ENCODE assay signal across 18 cellular contexts in the genomic region with DNA sequence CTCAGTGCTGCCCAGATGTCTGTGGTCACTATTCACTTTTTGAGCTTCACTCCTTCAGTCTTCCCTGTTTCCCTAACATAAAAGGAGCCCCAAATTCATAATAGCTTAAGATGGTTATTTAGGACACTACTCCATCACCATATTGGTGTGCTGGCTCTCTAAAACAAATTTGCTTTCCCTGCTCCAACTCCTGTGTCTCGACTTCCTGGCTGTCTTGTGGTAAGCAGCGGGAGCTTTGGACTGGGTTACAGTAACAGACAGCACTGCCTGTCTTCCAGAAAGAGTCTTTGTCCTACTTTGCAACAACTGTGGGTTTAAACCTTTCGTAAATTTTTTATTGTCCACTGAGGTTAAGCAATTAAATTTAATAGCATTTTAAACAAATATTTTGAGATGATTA.
DNase-seq lines count a peak whose midpoint lies in the region; ATAC-seq and TF ChIP-seq lines count a peak whose summit lies in the region.
"Had no signal": no experiment of that assay in that cellular context is flagged by ENCODE, and none has a peak within 500 bp of the region (broad histone marks: within the 10 kb centered on the region; RNA-seq: fewer than 3 reads in every experiment).

No MANE protein-coding gene starts in this region.

- H4K91ac ChIP-seq in neuronal stem cell (ENCODE audit: low read depth, low read length, poor library complexity): no peak overlapping the region

- no peak overlapping the region for H3K18ac ChIP-seq in neuronal stem cell (ENCODE audit: low read length)

- peak overlapping the region; percentile 49 for H2AFZ ChIP-seq in GM23338
- peak overlapping the region; percentile 80 for H2AFZ ChIP-seq in neuronal stem cell (ENCODE audit: low read length)

- H3K4me2 ChIP-seq in GM23338 (no peak overlapping the region), neuronal stem cell (ENCODE audit: insufficient read depth, low read length, poor library complexity, severe bottlenecking) (no peak overlapping the region)
- H3K4me2 ChIP-seq: SK-N-SH had no signal

- H2BK12ac ChIP-seq in neuronal stem cell (ENCODE audit: low read length): no peak overlapping the region

- no peaks in the 10 kb centered on the region for H3F3A ChIP-seq in GM23338 (replicated peaks; ENCODE audit: low read depth)

- no peak for TF ChIP-seq CTCF in GM23338 (conservative IDR thresholded peaks at IDR 0.05; ENCODE audit: low read depth in 2 of 2)
- no peak for TF ChIP-seq CTCF in astrocyte of the cerebellum (IDR thresholded peaks at IDR 0.05; ENCODE audit: low read depth, low read length, missing control alignments)

- no peaks in the 10 kb centered on the region for H3K27me3 Mint-ChIP-seq in GM23338 (ENCODE audit: insufficient read depth, low read depth, poor library complexity)
- H3K27me3 Mint-ChIP-seq: IgD-negative memory B cell had no signal

- no peak overlapping the region for H2AK5ac ChIP-seq in neuronal stem cell (ENCODE audit: low read depth, low read length)

- no peak overlapping the region for H3K4ac ChIP-seq in neuronal stem cell (ENCODE audit: low read length)

- H3K14ac ChIP-seq in neuronal stem cell (ENCODE audit: low read length): no peak overlapping the region

- H3K27me3 ChIP-seq in GM23338 (ENCODE audit: insufficient read depth) (no peaks in the 10 kb centered on the region), neuronal stem cell (ENCODE audit: control insufficient read depth in 3 of 3, insufficient read depth in 3 of 3, low read depth in 1 of 3, low read length in 3 of 3) (no peaks in the 10 kb centered on the region)

- WGBS in neuronal stem cell (ENCODE audit: extremely low coverage in 2 of 2, insufficient read length in 2 of 2, insufficient replicate concordance in 1 of 2), 2 donors: no CpG with 5 or more reads among the region's 3 CpGs

- no peak for DNase-seq in GM23338 (ENCODE audit: low spot score)
- peak; percentile 62 for DNase-seq in NCI-H446 treated with DMSO at 0.1 percent for 48 hours (lab: John Stamatoyannopoulos, UW)
- DNase-seq in astrocyte of the cerebellum (ENCODE audit: low read depth): peak; percentile 6
- DNase-seq in neuronal stem cell (ENCODE audit: low spot score): no peak
- DNase-seq: Caco-2; DMS79 treated with DMSO at 0.1 percent for 48 hours; GDM1; NCI-H146; NCI-H2081 treated with DMSO at 0.1 percent for 48 hours; NCI-H526 treated with DMSO at 0.1 percent for 48 hours; NK-92 treated with Interleukin-12 subunit alpha and Interleukin-12 subunit beta, amount 100 ng/mL, for 24 hours; OCI-M1; SK-N-SH had no signal

- no peaks in the 10 kb centered on the region for H3K4me1 ChIP-seq in GM23338 (ENCODE audit: insufficient read depth)
- peaks cover 0 to 2% of the 10 kb centered on the region in 2 donors for H3K4me1 ChIP-seq in neuronal stem cell (ENCODE audit: control insufficient read depth in 2 of 2, insufficient read depth in 1 of 2, low read depth in 1 of 2, low read length in 2 of 2)
- H3K4me1 ChIP-seq: Caco-2, HAP-1 had no signal

- no peaks in the 10 kb centered on the region for H4K20me1 ChIP-seq in GM23338 (replicated peaks; ENCODE audit: insufficient read depth)

- no peaks in the 10 kb centered on the region for H3K79me2 ChIP-seq in GM23338 (replicated peaks; ENCODE audit: insufficient read depth)

- no peak overlapping the region for H4K8ac ChIP-seq in neuronal stem cell (ENCODE audit: low read depth, low read length)

- H3K27ac ChIP-seq in GM23338 (ENCODE audit: low read depth): no peak overlapping the region
- H3K27ac ChIP-seq in neuronal stem cell (replicated peaks; ENCODE audit: low read length): no peak overlapping the region

- no peak overlapping the region for H3K4me3 Mint-ChIP-seq in GM23338
- H3K4me3 Mint-ChIP-seq: IgD-negative memory B cell had no signal

- no peaks in the 10 kb centered on the region for H3K79me1 ChIP-seq in neuronal stem cell (ENCODE audit: low read depth, low read length)

- no peak overlapping the region for H2BK5ac ChIP-seq in neuronal stem cell (ENCODE audit: low read length)

- in situ Hi-C loops in astrocyte of the cerebellum (cut with HindIII; ENCODE audit: low sequenced_read_pairs): no loop called here

- H2BK15ac ChIP-seq in neuronal stem cell (ENCODE audit: low read length): no peak overlapping the region

- no peak overlapping the region for H3K27ac Mint-ChIP-seq in GM23338
- H3K27ac Mint-ChIP-seq: IgD-negative memory B cell had no signal

- H3K36me3 Mint-ChIP-seq in GM23338 (ENCODE audit: low read depth): peaks cover 2% of the 10 kb centered on the region; the same call in 1 of the 3 replicates
- H3K36me3 Mint-ChIP-seq: IgD-negative memory B cell had no signal

- peaks cover 3% of the 10 kb centered on the region; the same call in 1 of the 3 replicates for H3K4me1 Mint-ChIP-seq in GM23338

- H3K4me3 ChIP-seq in GM23338 (no peak overlapping the region), astrocyte of the cerebellum (ENCODE audit: low read depth, low read length) (no peak overlapping the region), neuronal stem cell (ENCODE audit: low read length in 2 of 2) (no peak overlapping the region)
- H3K4me3 ChIP-seq: HAP-1 had no signal

- H3K9me3 ChIP-seq in neuronal stem cell (replicated peaks in 1 of 2; ENCODE audit: control insufficient read depth in 2 of 2, insufficient read depth in 1 of 2, low read depth in 1 of 2, low read length in 2 of 2): peaks cover 0 to 9% of the 10 kb centered on the region in 2 donors
- H3K9me3 ChIP-seq: Caco-2, HAP-1, SK-N-SH had no signal

- no peak overlapping the region for H3K9ac ChIP-seq in neuronal stem cell (ENCODE audit: low read depth, low read length, poor library complexity)
- H3K9ac ChIP-seq: SK-N-SH had no signal

- H2BK120ac ChIP-seq in neuronal stem cell (ENCODE audit: low read depth, low read length): no peak overlapping the region

- no peaks in the 10 kb centered on the region for H3K36me3 ChIP-seq in GM23338 (ENCODE audit: insufficient read depth)
- no peaks in the 10 kb centered on the region for H3K36me3 ChIP-seq in neuronal stem cell (replicated peaks in 1 of 2; ENCODE audit: control insufficient read depth in 2 of 2, insufficient read depth in 2 of 2, low read length in 2 of 2)
- H3K36me3 ChIP-seq: HAP-1 had no signal

- ATAC-seq in GM23338 (no peak), HG02588 (IDR thresholded peaks at IDR 0.05; ENCODE audit: unreplicated experiment) (no peak), GM21526 (IDR thresholded peaks at IDR 0.05; ENCODE audit: low FRiP score, unreplicated experiment) (no peak), HG03039 (IDR thresholded peaks at IDR 0.05; ENCODE audit: unreplicated experiment) (no peak)

- 0 out of 2 replicates have a peak, but pooled peaks cover 6% of the 10 kb centered on the region for H3K9me2 ChIP-seq in GM23338 (ENCODE audit: insufficient read depth)
- H3K9me2 ChIP-seq: SK-N-SH had no signal

- no peak overlapping the region for H3K23ac ChIP-seq in neuronal stem cell (ENCODE audit: low read depth, low read length, poor library complexity)

- peaks cover 7% of the 10 kb centered on the region; the same call in 2 of the 3 replicates for H3K9me3 Mint-ChIP-seq in GM23338

TF ChIP-seq in GM23338, 12 proteins besides CTCF, POLR2A, EP300 and RAD21 (continues in another document):
- no peak for TF ChIP-seq ZNF331 (CRISPR knock-in tag; IDR thresholded peaks at IDR 0.05; ENCODE audit: low read depth)
- no peak for TF ChIP-seq CREB1 (CRISPR knock-in tag; IDR thresholded peaks at IDR 0.05; ENCODE audit: low read depth)

Comparison
In these comparisons a context has a peak if more than half of its experiments do, and no peak if none do; other contexts are left out.
1. DNase-seq: peak in NCI-H446 treated with DMSO at 0.1 percent for 48 hours (single experiment) and astrocyte of the cerebellum (single experiment); none in GM23338 (single experiment) and neuronal stem cell (single experiment).